1 cellular context compared by ENCODE assay signal in the genomic region with DNA sequence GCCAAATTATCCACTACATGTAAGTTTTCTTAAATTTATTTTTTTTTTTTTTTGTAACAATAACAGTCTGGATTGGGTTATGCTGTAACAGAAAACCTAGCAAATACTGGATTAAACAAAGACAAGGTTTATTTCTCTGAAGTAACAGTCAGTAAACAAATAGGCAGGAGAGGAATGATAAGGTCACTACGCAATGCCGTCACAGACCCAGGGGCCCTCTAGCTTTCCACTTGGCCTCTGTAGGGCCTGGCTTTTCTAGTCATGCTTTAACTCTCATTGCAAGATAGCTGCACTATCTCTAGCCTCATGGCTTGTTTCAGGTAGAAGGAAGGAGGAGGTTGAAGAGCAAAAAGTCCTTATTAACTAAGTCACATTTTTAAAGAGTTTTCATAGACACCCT.
TF ChIP-seq lines count a peak whose summit lies in the region.

No MANE protein-coding gene starts in this region.

TF ChIP-seq in HepG2, 621 proteins besides CTCF, POLR2A, EP300 and RAD21:
- no peak for TF ChIP-seq EEA1 (CRISPR knock-in tag; IDR thresholded peaks at IDR 0.05; ENCODE audit: borderline replicate concordance)
- TF ChIP-seq ZNF3 (CRISPR knock-in tag; IDR thresholded peaks at IDR 0.05) = no peak
- no peak for TF ChIP-seq ZNF629 (CRISPR knock-in tag; conservative IDR thresholded peaks at IDR 0.05)
- no peak for TF ChIP-seq HHEX (CRISPR knock-in tag; IDR thresholded peaks at IDR 0.05)
- TF ChIP-seq, protein P1, sequence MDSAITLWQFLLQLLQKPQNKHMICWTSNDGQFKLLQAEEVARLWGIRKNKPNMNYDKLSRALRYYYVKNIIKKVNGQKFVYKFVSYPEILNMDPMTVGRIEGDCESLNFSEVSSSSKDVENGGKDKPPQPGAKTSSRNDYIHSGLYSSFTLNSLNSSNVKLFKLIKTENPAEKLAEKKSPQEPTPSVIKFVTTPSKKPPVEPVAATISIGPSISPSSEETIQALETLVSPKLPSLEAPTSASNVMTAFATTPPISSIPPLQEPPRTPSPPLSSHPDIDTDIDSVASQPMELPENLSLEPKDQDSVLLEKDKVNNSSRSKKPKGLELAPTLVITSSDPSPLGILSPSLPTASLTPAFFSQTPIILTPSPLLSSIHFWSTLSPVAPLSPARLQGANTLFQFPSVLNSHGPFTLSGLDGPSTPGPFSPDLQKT (CRISPR knock-in tag; IDR thresholded peaks at IDR 0.05; ENCODE audit: borderline replicate concordance) = no peak
- TF ChIP-seq ZFP90 (CRISPR knock-in tag; IDR thresholded peaks at IDR 0.05; ENCODE audit: borderline replicate concordance) = no peak
- no peak for TF ChIP-seq AGO1 (IDR thresholded peaks at IDR 0.05; ENCODE audit: low read depth, low read length, poor library complexity, severe bottlenecking)
- no peak for TF ChIP-seq SP2 (CRISPR knock-in tag; IDR thresholded peaks at IDR 0.05)
- TF ChIP-seq, protein P2, sequence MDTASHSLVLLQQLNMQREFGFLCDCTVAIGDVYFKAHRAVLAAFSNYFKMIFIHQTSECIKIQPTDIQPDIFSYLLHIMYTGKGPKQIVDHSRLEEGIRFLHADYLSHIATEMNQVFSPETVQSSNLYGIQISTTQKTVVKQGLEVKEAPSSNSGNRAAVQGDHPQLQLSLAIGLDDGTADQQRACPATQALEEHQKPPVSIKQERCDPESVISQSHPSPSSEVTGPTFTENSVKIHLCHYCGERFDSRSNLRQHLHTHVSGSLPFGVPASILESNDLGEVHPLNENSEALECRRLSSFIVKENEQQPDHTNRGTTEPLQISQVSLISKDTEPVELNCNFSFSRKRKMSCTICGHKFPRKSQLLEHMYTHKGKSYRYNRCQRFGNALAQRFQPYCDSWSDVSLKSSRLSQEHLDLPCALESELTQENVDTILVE (CRISPR knock-in tag; IDR thresholded peaks at IDR 0.05) = no peak
- no peak for TF ChIP-seq ZNF432 (CRISPR knock-in tag; IDR thresholded peaks at IDR 0.05; ENCODE audit: borderline replicate concordance)
- TF ChIP-seq, protein P3, sequence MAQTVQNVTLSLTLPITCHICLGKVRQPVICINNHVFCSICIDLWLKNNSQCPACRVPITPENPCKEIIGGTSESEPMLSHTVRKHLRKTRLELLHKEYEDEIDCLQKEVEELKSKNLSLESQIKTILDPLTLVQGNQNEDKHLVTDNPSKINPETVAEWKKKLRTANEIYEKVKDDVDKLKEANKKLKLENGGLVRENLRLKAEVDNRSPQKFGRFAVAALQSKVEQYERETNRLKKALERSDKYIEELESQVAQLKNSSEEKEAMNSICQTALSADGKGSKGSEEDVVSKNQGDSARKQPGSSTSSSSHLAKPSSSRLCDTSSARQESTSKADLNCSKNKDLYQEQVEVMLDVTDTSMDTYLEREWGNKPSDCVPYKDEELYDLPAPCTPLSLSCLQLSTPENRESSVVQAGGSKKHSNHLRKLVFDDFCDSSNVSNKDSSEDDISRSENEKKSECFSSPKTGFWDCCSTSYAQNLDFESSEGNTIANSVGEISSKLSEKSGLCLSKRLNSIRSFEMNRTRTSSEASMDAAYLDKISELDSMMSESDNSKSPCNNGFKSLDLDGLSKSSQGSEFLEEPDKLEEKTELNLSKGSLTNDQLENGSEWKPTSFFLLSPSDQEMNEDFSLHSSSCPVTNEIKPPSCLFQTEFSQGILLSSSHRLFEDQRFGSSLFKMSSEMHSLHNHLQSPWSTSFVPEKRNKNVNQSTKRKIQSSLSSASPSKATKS (CRISPR knock-in tag; IDR thresholded peaks at IDR 0.05) = no peak
- TF ChIP-seq, protein P4, sequence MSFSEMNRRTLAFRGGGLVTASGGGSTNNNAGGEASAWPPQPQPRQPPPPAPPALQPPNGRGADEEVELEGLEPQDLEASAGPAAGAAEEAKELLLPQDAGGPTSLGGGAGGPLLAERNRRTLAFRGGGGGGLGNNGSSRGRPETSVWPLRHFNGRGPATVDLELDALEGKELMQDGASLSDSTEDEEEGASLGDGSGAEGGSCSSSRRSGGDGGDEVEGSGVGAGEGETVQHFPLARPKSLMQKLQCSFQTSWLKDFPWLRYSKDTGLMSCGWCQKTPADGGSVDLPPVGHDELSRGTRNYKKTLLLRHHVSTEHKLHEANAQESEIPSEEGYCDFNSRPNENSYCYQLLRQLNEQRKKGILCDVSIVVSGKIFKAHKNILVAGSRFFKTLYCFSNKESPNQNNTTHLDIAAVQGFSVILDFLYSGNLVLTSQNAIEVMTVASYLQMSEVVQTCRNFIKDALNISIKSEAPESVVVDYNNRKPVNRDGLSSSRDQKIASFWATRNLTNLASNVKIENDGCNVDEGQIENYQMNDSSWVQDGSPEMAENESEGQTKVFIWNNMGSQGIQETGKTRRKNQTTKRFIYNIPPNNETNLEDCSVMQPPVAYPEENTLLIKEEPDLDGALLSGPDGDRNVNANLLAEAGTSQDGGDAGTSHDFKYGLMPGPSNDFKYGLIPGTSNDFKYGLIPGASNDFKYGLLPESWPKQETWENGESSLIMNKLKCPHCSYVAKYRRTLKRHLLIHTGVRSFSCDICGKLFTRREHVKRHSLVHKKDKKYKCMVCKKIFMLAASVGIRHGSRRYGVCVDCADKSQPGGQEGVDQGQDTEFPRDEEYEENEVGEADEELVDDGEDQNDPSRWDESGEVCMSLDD (CRISPR knock-in tag; IDR thresholded peaks at IDR 0.05; ENCODE audit: borderline replicate concordance) = no peak
